Comparison of ENCODE assay signal across 11 cellular contexts in the genomic region with DNA sequence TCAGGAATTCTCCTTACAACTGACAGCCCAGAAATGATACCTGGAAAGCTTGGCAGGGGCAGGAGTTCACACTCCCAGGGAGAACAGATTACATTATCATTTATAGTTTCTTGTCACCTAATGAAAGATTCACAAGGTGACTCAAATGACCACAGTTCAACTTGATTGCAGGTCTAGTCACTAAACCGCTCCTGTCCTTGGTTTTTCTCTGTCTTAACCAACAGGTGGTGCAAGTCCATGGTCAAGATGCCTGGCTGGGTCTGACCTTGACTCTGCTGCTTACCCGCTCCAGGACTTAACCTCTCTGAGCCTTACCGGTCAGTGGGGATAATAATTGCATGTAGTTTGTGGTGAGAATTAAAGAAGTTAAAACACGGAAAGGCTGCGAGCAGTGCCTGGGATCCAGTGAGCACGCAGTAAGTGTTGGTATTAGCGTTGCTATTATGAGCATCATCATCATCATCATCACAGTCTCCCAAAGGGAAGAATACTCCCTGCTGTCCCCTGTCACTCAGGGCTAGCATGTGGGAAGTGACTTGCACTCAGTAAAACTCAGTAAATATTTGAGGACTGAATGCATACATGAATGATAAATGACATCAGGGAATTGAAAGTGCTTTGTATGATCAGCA.
DNase-seq lines count a peak whose midpoint lies in the region; ATAC-seq and TF ChIP-seq lines count a peak whose summit lies in the region.
"Had no signal": no experiment of that assay in that cellular context is flagged by ENCODE, and none has a peak within 500 bp of the region (broad histone marks: within the 10 kb centered on the region; RNA-seq: fewer than 3 reads in every experiment).

No MANE protein-coding gene starts in this region.

- intact Hi-C loops in mammary epithelial cell (cut with micrococcal nuclease) (loop anchor here (2.0 kb wide), 2 partner anchors 57 to 209 kb away; partner anchors contain the start of gene PLXNA2), esophagus muscularis mucosa (cut with DNase I) (no loop called here), sciatic nerve (cut with DNase I) (no loop called here)

- TF ChIP-seq EP300 in esophagus muscularis mucosa (IDR thresholded peaks at IDR 0.05), result no peak

- H3K79me2 ChIP-seq in mammary epithelial cell (ENCODE audit: insufficient read depth, low read length) (no peaks in the 10 kb centered on the region), OCI-LY1 (ENCODE audit: insufficient read depth, low read length) (no peaks in the 10 kb centered on the region)

- TF ChIP-seq CTCF in mammary epithelial cell (conservative IDR thresholded peaks at IDR 0.05 in 1 of 2, IDR thresholded peaks at IDR 0.05 in 1 of 2; ENCODE audit: extremely low read depth in 1 of 2, insufficient read depth in 1 of 2, low read depth in 1 of 2, low read length in 2 of 2), result peak in 1 of 2 donors; percentile 26
- peak; percentile 30; the same call in 1 of the 2 replicates for TF ChIP-seq CTCF in OCI-LY1 (IDR thresholded peaks at IDR 0.05; ENCODE audit: low read length)
- peak in 2 of 3 experiments; percentile 10 to 18 for TF ChIP-seq CTCF in esophagus muscularis mucosa (IDR thresholded peaks at IDR 0.05)

- no TSS peak for BruUV-seq in mammary epithelial cell (replicated peaks; lab: Mats Ljungman, UMichigan)

- peak; percentile 55 for ATAC-seq in sciatic nerve
- ATAC-seq in HG02884 (IDR thresholded peaks at IDR 0.05; ENCODE audit: unreplicated experiment), result no peak

- no peak overlapping the region for H3K4me2 ChIP-seq in mammary epithelial cell (ENCODE audit: insufficient read depth, low read depth, low read length)
- H3K4me2 ChIP-seq in OCI-LY1 (ENCODE audit: low read length), result no peak overlapping the region
- H3K4me2 ChIP-seq: BLaER1 had no signal

- dilution Hi-C loops in mammary epithelial cell (cut with HindIII; ENCODE audit: low sequenced_read_pairs), result no loop called here

- H2AFZ ChIP-seq in mammary epithelial cell (ENCODE audit: low read depth, low read length) (no peak overlapping the region), OCI-LY1 (ENCODE audit: low read length) (no peak overlapping the region)

- WGBS in mammary epithelial cell (ENCODE audit: low coverage, missing lambda C conversion rate), result 83% methylated on average over 7 of the region's 7 CpGs
- 76% methylated on average over 7 of the region's 7 CpGs for WGBS in esophagus muscularis mucosa

- H3K4me3 ChIP-seq in mammary epithelial cell (replicated peaks in 1 of 3; ENCODE audit: insufficient read depth in 1 of 3, low read depth in 2 of 3, low read length in 3 of 3) (no peak overlapping the region), OCI-LY1 (ENCODE audit: low read depth, low read length, poor library complexity, severe bottlenecking) (no peak overlapping the region), esophagus muscularis mucosa (no peak overlapping the region)
- H3K4me3 ChIP-seq: BLaER1 had no signal

- in situ Hi-C loops in T47D (cut with HindIII; ENCODE audit: low pct_unique_long_range_greater_than_20kb, low sequenced_read_pairs) (no loop called here), mammary epithelial cell (cut with MboI; ENCODE audit: low sequenced_read_pairs in 2 of 2) (no loop called here)

- H3K27me3 ChIP-seq in mammary epithelial cell (ENCODE audit: insufficient read depth, low read length), result no peaks in the 10 kb centered on the region
- no peaks in the 10 kb centered on the region for H3K27me3 ChIP-seq in OCI-LY1 (ENCODE audit: insufficient read depth, low read length)
- no peaks in the 10 kb centered on the region for H3K27me3 ChIP-seq in esophagus muscularis mucosa

- H3K9me3 ChIP-seq in mammary epithelial cell (replicated peaks; ENCODE audit: insufficient read depth, low read length), result no peaks in the 10 kb centered on the region
- H3K9me3 ChIP-seq in OCI-LY1 (ENCODE audit: low read length), result no peaks in the 10 kb centered on the region
- no peaks in the 10 kb centered on the region for H3K9me3 ChIP-seq in esophagus muscularis mucosa
- H3K9me3 ChIP-seq: BLaER1 had no signal

- no peak for TF ChIP-seq POLR2A in esophagus muscularis mucosa (IDR thresholded peaks at IDR 0.05; ENCODE audit: low read depth)

- H3F3A ChIP-seq in OCI-LY1 (ENCODE audit: insufficient read depth, low read length), result no peaks in the 10 kb centered on the region

- CTCF ChIA-PET in mammary epithelial cell (lab: Charles Lee; ENCODE audit: low non-redundant PET), result no interaction called here

- H3K36me3 ChIP-seq in mammary epithelial cell (ENCODE audit: insufficient read depth, low read length) (peaks cover 26% of the 10 kb centered on the region), OCI-LY1 (ENCODE audit: insufficient read depth, low read length) (no peaks in the 10 kb centered on the region), esophagus muscularis mucosa (peaks cover 45 to 99% (median 89%) of the 10 kb centered on the region in 4 donors)
- H3K36me3 ChIP-seq: BLaER1 had no signal

- no peaks in the 10 kb centered on the region for H3K9me2 ChIP-seq in OCI-LY1 (ENCODE audit: low read depth, low read length)

- H3K4me1 ChIP-seq in mammary epithelial cell (ENCODE audit: insufficient read depth, low read length) (no peaks in the 10 kb centered on the region), OCI-LY1 (ENCODE audit: insufficient read depth, low read length, severe bottlenecking) (no peaks in the 10 kb centered on the region), esophagus muscularis mucosa (peaks cover 3 to 11% (median 8%) of the 10 kb centered on the region in 4 donors)

- no peaks in the 10 kb centered on the region for H4K20me1 ChIP-seq in mammary epithelial cell (ENCODE audit: insufficient read depth, low read length)
- no peaks in the 10 kb centered on the region for H4K20me1 ChIP-seq in OCI-LY1 (ENCODE audit: insufficient read depth, low read length)
- H4K20me1 ChIP-seq: BLaER1 had no signal

- peak; percentile 58 to 69 for DNase-seq in T47D (ENCODE audit: low read depth in 1 of 2, low spot score in 1 of 2)
- no peak for DNase-seq in mammary epithelial cell
- DNase-seq in esophagus muscularis mucosa (ENCODE audit: extremely low spot score), result no peak
- DNase-seq in sciatic nerve (ENCODE audit: low spot score), result no peak
- DNase-seq in activated T-cell treated with anti-CD3 and anti-CD28 coated beads for 4 hours, result no peak
- DNase-seq in activated CD4-positive, alpha-beta T cell treated with anti-CD3 and anti-CD28 coated beads for 48 hours, result no peak
- DNase-seq: activated CD4-positive, alpha-beta T cell treated with anti-CD3 and anti-CD28 coated beads, Interleukin-2, amount 10 ng/mL, durations not matched to agents 24 days and 14 days; NCI-H345 had no signal

- H3K9ac ChIP-seq in mammary epithelial cell (ENCODE audit: insufficient read depth, low read length), result no peak overlapping the region
- H3K9ac ChIP-seq in OCI-LY1 (ENCODE audit: low read length), result no peak overlapping the region
- H3K9ac ChIP-seq: BLaER1 had no signal

- H3K27ac ChIP-seq in mammary epithelial cell (ENCODE audit: insufficient read depth, low read depth, low read length), result no peak overlapping the region
- H3K27ac ChIP-seq in OCI-LY1 (ENCODE audit: low read depth, low read length, poor library complexity, severe bottlenecking), result no peak overlapping the region
- no peak overlapping the region for H3K27ac ChIP-seq in esophagus muscularis mucosa (replicated peaks in 1 of 4)
- H3K27ac ChIP-seq: BLaER1 had no signal

Comparison
In these comparisons a context has a peak if more than half of its experiments do, and no peak if none do; other contexts are left out.
1. DNase-seq: peak in T47D (2 of 2); none in mammary epithelial cell (single experiment), esophagus muscularis mucosa (single experiment), sciatic nerve (single experiment), activated T-cell treated with anti-CD3 and anti-CD28 coated beads for 4 hours (single experiment) and activated CD4-positive, alpha-beta T cell treated with anti-CD3 and anti-CD28 coated beads for 48 hours (single experiment).